In genomic region chr17:62065611-62066468, GRCh38 we compare ENCODE assay signal across 8 cellular contexts. TPM values are rescaled to one million over a fixed set of nuclear protein-coding genes. Genes with fewer than 3 reads are reported as not detected.
A peak's percentile ranks its signal among the peaks of the same experiment; 100 is the strongest.
DNase-seq lines count a peak whose midpoint lies in the region; ATAC-seq and TF ChIP-seq lines count a peak whose summit lies in the region.

No MANE protein-coding gene starts in this region.

- H3K27ac Mint-ChIP-seq in CD14-positive monocyte: peak overlapping the region; percentile 96 to 99 (median 99)
- peak overlapping the region; percentile 99 for H3K27ac Mint-ChIP-seq in activated CD4-positive, alpha-beta T cell treated with anti-CD3 and anti-CD28 coated beads, Interleukin-2, amount 10 ng/mL, durations not matched to agents 7 days and 5 days

- no peaks in the 10 kb centered on the region for H3K9me3 Mint-ChIP-seq in CD14-positive monocyte
- H3K9me3 Mint-ChIP-seq in activated CD4-positive, alpha-beta T cell treated with anti-CD3 and anti-CD28 coated beads, Interleukin-2, amount 10 ng/mL, durations not matched to agents 7 days and 5 days: no peaks in the 10 kb centered on the region

- POLR2A ChIA-PET in activated CD4-positive, alpha-beta T cell treated with anti-CD3 and anti-CD28 coated beads, Interleukin-2, amount 10 ng/mL, durations not matched to agents 7 days and 5 days (lab: Charles Lee): interaction anchor here (0.6 to 1.0 kb wide), 4 partner anchors 43 to 202 kb away, joined by 3 to 4 read pairs (median 3); partner anchors contain the start of gene BRIP1

- H3K27me3 Mint-ChIP-seq in CD14-positive monocyte (ENCODE audit: low read depth in 3 of 3): peaks cover 0 to 2% (median 0%) of the 10 kb centered on the region in 3 donors
- H3K27me3 Mint-ChIP-seq in activated CD4-positive, alpha-beta T cell treated with anti-CD3 and anti-CD28 coated beads, Interleukin-2, amount 10 ng/mL, durations not matched to agents 7 days and 5 days: no peaks in the 10 kb centered on the region

- peak; percentile 91 for ATAC-seq in GM19351 (IDR thresholded peaks at IDR 0.05; ENCODE audit: unreplicated experiment)
- peak; percentile 90 for ATAC-seq in HG03520 (IDR thresholded peaks at IDR 0.05; ENCODE audit: unreplicated experiment)

- CTCF ChIA-PET in activated CD4-positive, alpha-beta T cell treated with anti-CD3 and anti-CD28 coated beads, Interleukin-2, amount 10 ng/mL, durations not matched to agents 7 days and 5 days (lab: Charles Lee): interaction anchor here (0.6 to 1.6 kb wide), 12 partner anchors 10 to 230 kb away, joined by 3 to 15 read pairs (median 4); no protein-coding TSS in a partner anchor

- intact Hi-C loops in CD14-positive monocyte (cut with micrococcal nuclease): no loop called here

- peak; percentile 92 for TF ChIP-seq CTCF in CD14-positive monocyte (IDR thresholded peaks at IDR 0.05)

- DNase-seq in CD14-positive monocyte (ENCODE audit: low spot score): peak; percentile 99
- DNase-seq in NCI-H526 treated with DMSO at 0.1 percent for 48 hours (lab: John Stamatoyannopoulos, UW): peak; percentile 96
- peak; percentile 99 for DNase-seq in activated CD4-positive, alpha-beta T cell treated with anti-CD3 and anti-CD28 coated beads, Interleukin-2, amount 10 ng/mL, durations not matched to agents 7 days and 5 days
- DNase-seq in cortex of kidney (lab: John Stamatoyannopoulos, UW): peak; percentile 48
- peak; percentile 100 for DNase-seq in left kidney (ENCODE audit: low read depth, low spot score)
- DNase-seq in stimulated activated CD4-positive, alpha-beta T cell treated with anti-CD3 and anti-CD28 coated beads, Interleukin-1b, Interleukin-23, amount 100 ng/mL, for 48 hours: peak; percentile 99

- peaks cover 12 to 16% of the 10 kb centered on the region in 2 donors for H3K36me3 Mint-ChIP-seq in CD14-positive monocyte
- H3K36me3 Mint-ChIP-seq in activated CD4-positive, alpha-beta T cell treated with anti-CD3 and anti-CD28 coated beads, Interleukin-2, amount 10 ng/mL, durations not matched to agents 7 days and 5 days (ENCODE audit: low read depth): peaks cover 20% of the 10 kb centered on the region

- peak overlapping the region; percentile 92 to 95 for H3K4me3 Mint-ChIP-seq in CD14-positive monocyte
- peak overlapping the region; percentile 96 for H3K4me3 Mint-ChIP-seq in activated CD4-positive, alpha-beta T cell treated with anti-CD3 and anti-CD28 coated beads, Interleukin-2, amount 10 ng/mL, durations not matched to agents 7 days and 5 days

- H3K4me1 Mint-ChIP-seq in CD14-positive monocyte: peaks cover 32% of the 10 kb centered on the region
- H3K4me1 Mint-ChIP-seq in activated CD4-positive, alpha-beta T cell treated with anti-CD3 and anti-CD28 coated beads, Interleukin-2, amount 10 ng/mL, durations not matched to agents 7 days and 5 days: peaks cover 32% of the 10 kb centered on the region

RNA-seq across cellular contexts. Expression of gene MED13, which starts 0.8 kb away (rescaled TPM):
- polyA plus RNA-seq in CD14-positive monocyte: 1 to 10 TPM; 2.1 to 5.0 TPM
- 10 to 100 TPM; 52.5 to 65.4 TPM for total RNA-seq in activated CD4-positive, alpha-beta T cell treated with anti-CD3 and anti-CD28 coated beads, Interleukin-2, amount 10 ng/mL, durations not matched to agents 7 days and 5 days

Comparison
In these comparisons a context has a peak if more than half of its experiments do, and no peak if none do; other contexts are left out.
1. Peak in every context shown above with its lines: DNase-seq and ATAC-seq.
2. DNase-seq: peak in every context shown above with its lines; median percentile 100 in left kidney; 99 in CD14-positive monocyte; 99 in activated CD4-positive, alpha-beta T cell treated with anti-CD3 and anti-CD28 coated beads, Interleukin-2, amount 10 ng/mL, durations not matched to agents 7 days and 5 days; 99 in stimulated activated CD4-positive, alpha-beta T cell treated with anti-CD3 and anti-CD28 coated beads, Interleukin-1b, Interleukin-23, amount 100 ng/mL, for 48 hours; 96 in NCI-H526 treated with DMSO at 0.1 percent for 48 hours; 48 in cortex of kidney.